Comparison of ENCODE assay signal across 5 cellular contexts in the genomic region with DNA sequence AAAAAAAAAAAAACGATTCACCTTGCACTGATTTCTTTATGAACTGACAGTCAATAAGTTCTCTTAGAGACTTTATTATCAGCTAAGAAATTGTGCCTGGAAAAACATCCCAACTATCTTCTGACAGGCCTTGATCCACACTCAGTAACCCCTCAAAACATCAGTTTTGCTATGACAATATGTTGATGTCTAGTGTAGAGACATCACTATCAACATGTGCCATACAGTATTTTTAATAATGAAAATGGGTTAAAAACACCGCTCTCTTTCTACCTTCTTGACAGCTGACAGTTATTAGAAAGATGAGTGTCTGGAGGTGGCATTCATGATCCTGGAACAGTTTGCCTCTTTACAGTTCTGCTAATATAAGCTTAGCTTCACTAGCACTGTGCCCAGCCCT.
"Had no signal": no experiment of that assay in that cellular context is flagged by ENCODE, and none has a peak within 500 bp of the region (broad histone marks: within the 10 kb centered on the region; RNA-seq: fewer than 3 reads in every experiment).

No MANE protein-coding gene starts in this region.

- DNase-seq: H9, HCEC 1CT had no signal

- ATAC-seq: GM23338, HepG2 had no signal

- H3K4me3 ChIP-seq: GM23338 had no signal

- H3K4me2 ChIP-seq: GM23338 had no signal

- H3K27ac ChIP-seq: HL-60 had no signal

- H2AFZ ChIP-seq: GM23338 had no signal
